In genomic region chr22:30061094-30061493, GRCh38 we compare ENCODE assay signal across 11 cellular contexts. TPM values are rescaled to one million over a fixed set of nuclear protein-coding genes. Genes with fewer than 3 reads are reported as not detected.
"Had no signal": no experiment of that assay in that cellular context is flagged by ENCODE, and none has a peak within 500 bp of the region (broad histone marks: within the 10 kb centered on the region; RNA-seq: fewer than 3 reads in every experiment).

No MANE protein-coding gene starts in this region.

RNA-seq across cellular contexts. Expression of gene HORMAD2, which starts 19.2 kb away (rescaled TPM):
- total RNA-seq: stomach, subcutaneous adipose tissue, suprapubic skin, thoracic aorta, thyroid gland, tibial nerve, upper lobe of right lung, ureter, urinary bladder, uterus, vagina had no signal
- polyA plus RNA-seq: stomach had no signal
